ENCODE assay signal across 32 cellular contexts in genomic region chr19:44710483-44710882, GRCh38. TPM values are rescaled to one million over a fixed set of nuclear protein-coding genes. Genes with fewer than 3 reads are reported as not detected.
DNase-seq lines count a peak whose midpoint lies in the region; ATAC-seq, FAIRE-seq and TF ChIP-seq lines count a peak whose summit lies in the region.
"Had no signal": no experiment of that assay in that cellular context is flagged by ENCODE, and none has a peak within 500 bp of the region (broad histone marks: within the 10 kb centered on the region; RNA-seq: fewer than 3 reads in every experiment).

No MANE protein-coding gene starts in this region.

- H2AK5ac ChIP-seq in IMR-90 (ENCODE audit: low read depth, low read length): no peak overlapping the region

- H2BK5ac ChIP-seq in IMR-90 (ENCODE audit: low read depth, low read length, poor library complexity, severe bottlenecking): no peak overlapping the region

- no peak for TF ChIP-seq CTCF in IMR-90 (conservative IDR thresholded peaks at IDR 0.05; ENCODE audit: low read depth, low read length)
- TF ChIP-seq CTCF in HepG2 (CRISPR knock-in tag; IDR thresholded peaks at IDR 0.05): no peak
- TF ChIP-seq CTCF in coronary artery (IDR thresholded peaks at IDR 0.05): no peak

- H3K79me2 ChIP-seq in HepG2 (ENCODE audit: insufficient read depth, low read length): no peaks in the 10 kb centered on the region

- no peak overlapping the region for H3K56ac ChIP-seq in IMR-90 (ENCODE audit: extremely low read depth, insufficient read depth, low read length)

- no peak overlapping the region for H3K14ac ChIP-seq in IMR-90 (replicated peaks; ENCODE audit: low read depth, low read length)

- H3K9me1 ChIP-seq in IMR-90 (ENCODE audit: insufficient read depth, low read length): no peaks in the 10 kb centered on the region

- H3K27ac ChIP-seq in right cardiac atrium (ENCODE audit: low read length) (no peak overlapping the region), IMR-90 (ENCODE audit: insufficient read depth, low read length) (no peak overlapping the region), HepG2 (ENCODE audit: extremely low read length, insufficient read depth, low read length) (no peak overlapping the region), coronary artery (no peak overlapping the region)
- H3K27ac ChIP-seq: C4-2B, HL-60, SK-N-MC had no signal

- POLR2A ChIA-PET in IMR-90 (lab: Charles Lee; ENCODE audit: unreplicated experiment) (no interaction called here), HepG2 (lab: Yijun Ruan, JAX) (interaction anchor here (2.1 to 2.7 kb wide), 2 partner anchors 8 to 15 kb away, joined by 7 to 11 read pairs; no protein-coding TSS in a partner anchor)

- H4K91ac ChIP-seq in IMR-90 (ENCODE audit: insufficient read depth, low read depth, low read length): no peak overlapping the region

- no peaks in the 10 kb centered on the region for H3K36me3 Mint-ChIP-seq in effector memory CD8-positive, alpha-beta T cell (ENCODE audit: insufficient read depth)
- H3K36me3 Mint-ChIP-seq: CD8-positive, alpha-beta T cell had no signal

- ATAC-seq in right cardiac atrium (no peak), IMR-90 (ENCODE audit: low read depth) (no peak), HepG2 (no peak)
- ATAC-seq in effector memory CD8-positive, alpha-beta T cell (replicated peaks): no peak
- ATAC-seq: CD8-positive, alpha-beta T cell; GM12878; K562 had no signal

- H3K9me3 Mint-ChIP-seq in effector memory CD8-positive, alpha-beta T cell: peaks cover 2 to 8% of the 10 kb centered on the region in 2 donors

- H3K4me1 Mint-ChIP-seq in effector memory CD8-positive, alpha-beta T cell (ENCODE audit: low read depth in 2 of 2): peaks cover 0 to 6% of the 10 kb centered on the region in 2 donors

- peaks cover 12 to 13% of the 10 kb centered on the region in 2 donors for H3K27me3 Mint-ChIP-seq in effector memory CD8-positive, alpha-beta T cell

- peak in 2 of 3 donors; percentile 26 to 36 for DNase-seq in right cardiac atrium
- DNase-seq in cardiac septum (ENCODE audit: low spot score): no peak
- no peak for DNase-seq in IMR-90
- no peak for DNase-seq in HepG2 (ENCODE audit: low spot score)
- no peak for DNase-seq in effector memory CD8-positive, alpha-beta T cell
- no peak for DNase-seq in NCI-H1436 (lab: John Stamatoyannopoulos, UW)
- no peak for DNase-seq in coronary artery (ENCODE audit: low spot score)
- DNase-seq: AML-193; CD8-positive, alpha-beta T cell; DMS 273 treated with DMSO at 0.1 percent for 48 hours; DMS79; EL; GDM1; HCEC 1CT; Kasumi-1; MV-4-11; NCI-H1105; NCI-H146; NCI-H1930; NCI-H446; NCI-H524 treated with DMSO at 0.1 percent for 48 hours; NCI-H774; SIG-M5 had no signal

- TF ChIP-seq EP300 in HepG2 (IDR thresholded peaks at IDR 0.05; ENCODE audit: low read depth in 2 of 2, low read length in 2 of 2): no peak
- TF ChIP-seq EP300 in HepG2 (CRISPR knock-in tag; IDR thresholded peaks at IDR 0.05; ENCODE audit: borderline replicate concordance): no peak

- H3K4me2 ChIP-seq in IMR-90 (ENCODE audit: low read depth, low read length) (no peak overlapping the region), HepG2 (ENCODE audit: low read depth, low read length) (no peak overlapping the region)

- CTCF ChIA-PET in IMR-90 (lab: Yijun Ruan, JAX) (no interaction called here), HepG2 (lab: Yijun Ruan, JAX; ENCODE audit: low intra/inter-chr PET ratio, low total read pairs) (no interaction called here)

- H2BK20ac ChIP-seq in IMR-90 (ENCODE audit: low read depth, low read length): no peak overlapping the region

- H3K4me3 ChIP-seq in right cardiac atrium (ENCODE audit: low read length): no peak overlapping the region
- no peak overlapping the region for H3K4me3 ChIP-seq in IMR-90 (ENCODE audit: insufficient read depth, low read depth, low read length)
- H3K4me3 ChIP-seq in HepG2 (replicated peaks in 1 of 3; ENCODE audit: insufficient read depth in 1 of 3, low read depth in 2 of 3, low read length in 3 of 3): no peak overlapping the region
- no peak overlapping the region for H3K4me3 ChIP-seq in coronary artery
- H3K4me3 ChIP-seq: GM12878, K562, SK-N-MC had no signal

- H3K27me3 ChIP-seq in right cardiac atrium (ENCODE audit: control insufficient read depth, insufficient read depth) (no peaks in the 10 kb centered on the region), IMR-90 (ENCODE audit: control insufficient read depth, insufficient read depth, low read length) (peaks cover 8% of the 10 kb centered on the region), HepG2 (ENCODE audit: control insufficient read depth in 1 of 2, insufficient read depth in 2 of 2, low read length in 2 of 2) (no peaks in the 10 kb centered on the region)

- H3K18ac ChIP-seq in IMR-90 (ENCODE audit: low read depth, low read length): no peak overlapping the region

- H3K36me3 ChIP-seq in IMR-90 (ENCODE audit: control insufficient read depth, insufficient read depth, low read length) (no peaks in the 10 kb centered on the region), HepG2 (replicated peaks in 1 of 2; ENCODE audit: control insufficient read depth in 1 of 2, insufficient read depth in 2 of 2, low read length in 2 of 2) (peaks cover 5 to 8% of the 10 kb centered on the region in 2 experiments; a peak in 4 of 5 replicates)

- H2AFZ ChIP-seq in IMR-90 (replicated peaks; ENCODE audit: low read length, poor library complexity) (peak overlapping the region; percentile 43), HepG2 (ENCODE audit: low read length) (no peak overlapping the region)

- H3K4me3 Mint-ChIP-seq in effector memory CD8-positive, alpha-beta T cell: no peak overlapping the region
- H3K4me3 Mint-ChIP-seq: CD8-positive, alpha-beta T cell had no signal

- in situ Hi-C loops in IMR-90 (cut with MboI; ENCODE audit: low sequenced_read_pairs): no loop called here
- in situ Hi-C loops in HepG2 (cut with HindIII; ENCODE audit: extremely low pct_ligation_motif_present, low pct_unique_long_range_greater_than_20kb): no loop called here

- TF ChIP-seq POLR2A in IMR-90 (IDR thresholded peaks at IDR 0.05; ENCODE audit: low read depth, low read length) (no peak), HepG2 (IDR thresholded peaks at IDR 0.05; ENCODE audit: insufficient read depth in 1 of 2, low read depth in 2 of 2, low read length in 2 of 2) (no peak)

- TF ChIP-seq RAD21 in IMR-90 (IDR thresholded peaks at IDR 0.05; ENCODE audit: low read length) (no peak), HepG2 (CRISPR knock-in tag; IDR thresholded peaks at IDR 0.05) (no peak)

- FAIRE-seq in HepG2 (lab: Jason Lieb, UNC): no peak
- FAIRE-seq: A204.1, GM12878, H1, K562, RCC 7860 had no signal

- no peak overlapping the region for H3K23ac ChIP-seq in IMR-90 (ENCODE audit: low read depth, low read length)

- H2BK15ac ChIP-seq in IMR-90 (ENCODE audit: low read depth, low read length): no peak overlapping the region

- H4K20me1 ChIP-seq in IMR-90 (ENCODE audit: insufficient read depth, low read length) (no peaks in the 10 kb centered on the region), HepG2 (ENCODE audit: insufficient read depth, low read length) (no peaks in the 10 kb centered on the region; the same call in 1 of the 2 replicates)

- H3K9ac ChIP-seq in IMR-90 (ENCODE audit: low read depth, low read length): no peak overlapping the region
- no peak overlapping the region for H3K9ac ChIP-seq in HepG2 (ENCODE audit: insufficient read depth, low read depth, low read length)

- no peak overlapping the region for H3K27ac Mint-ChIP-seq in effector memory CD8-positive, alpha-beta T cell
- H3K27ac Mint-ChIP-seq: CD8-positive, alpha-beta T cell had no signal

- H3K79me1 ChIP-seq in IMR-90 (ENCODE audit: low read depth in 1 of 2, low read length in 2 of 2): no peaks in the 10 kb centered on the region

- no peak overlapping the region for H2AK9ac ChIP-seq in IMR-90 (replicated peaks; ENCODE audit: low read depth, low read length, poor library complexity)

- H3K9me3 ChIP-seq in right cardiac atrium (ENCODE audit: control insufficient read depth, low read length) (no peaks in the 10 kb centered on the region), IMR-90 (ENCODE audit: control insufficient read depth, insufficient read depth, low read length) (peaks cover 6% of the 10 kb centered on the region), HepG2 (ENCODE audit: low read length) (peaks cover 8% of the 10 kb centered on the region; the same call in 1 of the 2 replicates)

- intact Hi-C loops in right cardiac atrium (cut with DNase I): no loop called here
- intact Hi-C loops in cardiac septum (cut with DNase I): no loop called here
- intact Hi-C loops in IMR-90 (cut with micrococcal nuclease): no loop called here
- intact Hi-C loops in HepG2 (cut with micrococcal nuclease; ENCODE audit: unreplicated experiment): no loop called here

- dilution Hi-C loops in IMR-90 (cut with HindIII; ENCODE audit: low sequenced_read_pairs, unreplicated experiment): no loop called here

- 65% methylated on average over 14 of the region's 14 CpGs for WGBS in right cardiac atrium
- 85% methylated on average over 5 of the region's 14 CpGs; no CpG with 5 or more reads in 1 of the 2 experiments for WGBS in IMR-90 (ENCODE audit: extremely low coverage in 2 of 2, insufficient read length in 1 of 2), 2 experiments
- 94% methylated on average over 11 of the region's 14 CpGs for WGBS in HepG2 (ENCODE audit: low lambda C conversion rate)

- no peak overlapping the region for H4K8ac ChIP-seq in IMR-90 (ENCODE audit: low read depth in 2 of 2, low read length in 2 of 2)

- no TSS peak for BruUV-seq in IMR-90 (replicated peaks; lab: Mats Ljungman, UMichigan)
- no TSS peak for BruUV-seq in HepG2 (replicated peaks; lab: Mats Ljungman, UMichigan)

- no peak overlapping the region for H4K5ac ChIP-seq in IMR-90 (ENCODE audit: low read depth, low read length)

- H3K4me1 ChIP-seq in right cardiac atrium (ENCODE audit: control insufficient read depth, insufficient read depth, low read length) (no peaks in the 10 kb centered on the region), IMR-90 (ENCODE audit: control insufficient read depth, insufficient read depth, low read length) (no peaks in the 10 kb centered on the region), HepG2 (ENCODE audit: insufficient read depth, low read length) (peaks cover 22% of the 10 kb centered on the region)

- H2BK120ac ChIP-seq in IMR-90 (ENCODE audit: low read depth, low read length): no peak overlapping the region

- H3K4ac ChIP-seq in IMR-90 (ENCODE audit: low read depth, low read length): no peak overlapping the region

RNA-seq across cellular contexts. Expression of gene CEACAM16, which starts 11.5 kb away (rescaled TPM):
- not detected for total RNA-seq in right cardiac atrium
- not detected for polyA plus RNA-seq in right cardiac atrium
- total RNA-seq in cardiac septum: not detected
- not detected in 2 replicates for total RNA-seq in IMR-90 (2012; rRNA removed)
- polyA plus RNA-seq in IMR-90 (2012; rRNA removed): not detected in 2 replicates
- polyA plus RNA-seq in IMR-90 (2012; cell fraction: cytosol; rRNA removed): not detected in 2 replicates
- polyA plus RNA-seq in IMR-90 (2012; cell fraction: nucleus; rRNA removed; ENCODE audit: low replicate concordance): not detected in 2 replicates
- total RNA-seq in HepG2 (2016; rRNA removed; fragmentation: Illumina TruSeq; extraction: Trizol): not detected in 2 replicates
- total RNA-seq in HepG2 (2016; cell fraction: cytosol; rRNA removed; fragmentation: Illumina TruSeq; extraction: Trizol; ENCODE audit: low read depth): not detected in 2 replicates
- total RNA-seq in HepG2 (2016; cell fraction: insoluble cytoplasmic fraction; rRNA removed; fragmentation: Illumina TruSeq; extraction: Trizol): not detected in 2 replicates
- total RNA-seq in HepG2 (2016; cell fraction: membrane; rRNA removed; fragmentation: Illumina TruSeq; extraction: Trizol): not detected in 2 replicates
- not detected in 2 replicates for total RNA-seq in HepG2 (2016; cell fraction: nucleus; rRNA removed; fragmentation: Illumina TruSeq; extraction: Trizol)
- not detected in 2 replicates for polyA plus RNA-seq in HepG2 (2011; rRNA removed)
- polyA plus RNA-seq in HepG2 (2011; cell fraction: cytosol; rRNA removed): not detected in 2 replicates
- polyA plus RNA-seq in HepG2 (2011; cell fraction: nucleus; rRNA removed): not detected in 2 replicates
- polyA plus RNA-seq in HepG2 (2012): not detected in 2 replicates
- not detected in 2 replicates for polyA plus RNA-seq in HepG2 (2016; cell fraction: cytosol; fragmentation: Illumina TruSeq; extraction: Trizol; ENCODE audit: low read depth)
- not detected in 2 replicates for polyA plus RNA-seq in HepG2 (2016; cell fraction: insoluble cytoplasmic fraction; fragmentation: Illumina TruSeq; extraction: Trizol; ENCODE audit: low read depth)
- not detected in 2 replicates for polyA plus RNA-seq in HepG2 (2016; cell fraction: membrane; fragmentation: Illumina TruSeq; extraction: Trizol; ENCODE audit: low read depth)
- not detected in 2 replicates for polyA plus RNA-seq in HepG2 (2016; cell fraction: nucleus; fragmentation: Illumina TruSeq; extraction: Trizol; ENCODE audit: insufficient read depth, low read depth)
- not detected in 2 replicates for polyA minus RNA-seq in HepG2 (2011; rRNA and poly(A)+ RNA removed; ENCODE audit: low replicate concordance)
- not detected in 2 replicates for polyA minus RNA-seq in HepG2 (2011; cell fraction: cytosol; rRNA and poly(A)+ RNA removed)
- not detected in 2 replicates for polyA minus RNA-seq in HepG2 (2011; cell fraction: nucleus; rRNA and poly(A)+ RNA removed)
- total RNA-seq: CD8-positive, alpha-beta T cell; GM12878; H1; K562; M059J had no signal
- polyA plus RNA-seq: GM12878, H1, K562 had no signal

RNA-seq across cellular contexts. Expression of gene BCL3, which starts 38.0 kb away (rescaled TPM):
- 10 to 100 TPM; 14.9 to 39.4 (median 17.9) TPM for total RNA-seq in right cardiac atrium
- polyA plus RNA-seq in right cardiac atrium: 25.8 TPM
- 41.5 TPM for total RNA-seq in cardiac septum
- total RNA-seq in IMR-90 (2012; rRNA removed): 1.6 and 1.9 TPM in 2 replicates
- polyA plus RNA-seq in IMR-90 (2012; rRNA removed): 24.1 and 26.0 TPM in 2 replicates
- 26.7 and 52.5 TPM in 2 replicates for polyA plus RNA-seq in IMR-90 (2012; cell fraction: cytosol; rRNA removed)
- polyA plus RNA-seq in IMR-90 (2012; cell fraction: nucleus; rRNA removed; ENCODE audit: low replicate concordance): 76.1 and 110 TPM in 2 replicates
- total RNA-seq in HepG2 (2016; rRNA removed; fragmentation: Illumina TruSeq; extraction: Trizol): 2.0 and 4.0 TPM in 2 replicates
- 4.5 and 8.9 TPM in 2 replicates for total RNA-seq in HepG2 (2016; cell fraction: cytosol; rRNA removed; fragmentation: Illumina TruSeq; extraction: Trizol; ENCODE audit: low read depth)
- 1.9 and 4.2 TPM in 2 replicates for total RNA-seq in HepG2 (2016; cell fraction: insoluble cytoplasmic fraction; rRNA removed; fragmentation: Illumina TruSeq; extraction: Trizol)
- total RNA-seq in HepG2 (2016; cell fraction: membrane; rRNA removed; fragmentation: Illumina TruSeq; extraction: Trizol): 8.2 and 10.1 TPM in 2 replicates
- total RNA-seq in HepG2 (2016; cell fraction: nucleus; rRNA removed; fragmentation: Illumina TruSeq; extraction: Trizol): 3.1 and 4.6 TPM in 2 replicates
- polyA plus RNA-seq in HepG2 (2011; rRNA removed): 2.3 and 2.6 TPM in 2 replicates
- polyA plus RNA-seq in HepG2 (2011; cell fraction: cytosol; rRNA removed): 1.8 and 3.4 TPM in 2 replicates
- 23.1 and 29.5 TPM in 2 replicates for polyA plus RNA-seq in HepG2 (2011; cell fraction: nucleus; rRNA removed)
- polyA plus RNA-seq in HepG2 (2012): 6.8 and 9.9 TPM in 2 replicates
- 13.0 TPM in 2 replicates for polyA plus RNA-seq in HepG2 (2016; cell fraction: cytosol; fragmentation: Illumina TruSeq; extraction: Trizol; ENCODE audit: low read depth)
- 8.2 and 12.0 TPM in 2 replicates for polyA plus RNA-seq in HepG2 (2016; cell fraction: insoluble cytoplasmic fraction; fragmentation: Illumina TruSeq; extraction: Trizol; ENCODE audit: low read depth)
- polyA plus RNA-seq in HepG2 (2016; cell fraction: membrane; fragmentation: Illumina TruSeq; extraction: Trizol; ENCODE audit: low read depth): 18.9 and 20.6 TPM in 2 replicates
- polyA plus RNA-seq in HepG2 (2016; cell fraction: nucleus; fragmentation: Illumina TruSeq; extraction: Trizol; ENCODE audit: insufficient read depth, low read depth): 17.9 and 18.7 TPM in 2 replicates
- 5.3 and 5.6 TPM in 2 replicates for polyA minus RNA-seq in HepG2 (2011; rRNA and poly(A)+ RNA removed; ENCODE audit: low replicate concordance)
- 4.7 and 5.7 TPM in 2 replicates for polyA minus RNA-seq in HepG2 (2011; cell fraction: cytosol; rRNA and poly(A)+ RNA removed)
- 3.2 and 4.1 TPM in 2 replicates for polyA minus RNA-seq in HepG2 (2011; cell fraction: nucleus; rRNA and poly(A)+ RNA removed)

RNA-seq across cellular contexts. Expression of gene CEACAM19, which starts 39.2 kb away (rescaled TPM):
- 1 to 10 TPM; 1.8 to 6.1 (median 2.3) TPM for total RNA-seq in right cardiac atrium
- 4.4 TPM for polyA plus RNA-seq in right cardiac atrium
- total RNA-seq in cardiac septum: 7.6 TPM
- total RNA-seq in IMR-90 (2012; rRNA removed): 0.56 and 0.72 TPM in 2 replicates
- 9.3 and 10.3 TPM in 2 replicates for polyA plus RNA-seq in IMR-90 (2012; rRNA removed)
- 2.6 and 5.9 TPM in 2 replicates for polyA plus RNA-seq in IMR-90 (2012; cell fraction: cytosol; rRNA removed)
- 70.3 and 80.1 TPM in 2 replicates for polyA plus RNA-seq in IMR-90 (2012; cell fraction: nucleus; rRNA removed; ENCODE audit: low replicate concordance)
- 0.66 and 1.3 TPM in 2 replicates for total RNA-seq in HepG2 (2016; rRNA removed; fragmentation: Illumina TruSeq; extraction: Trizol)
- 0.18 and 0.30 TPM in 2 replicates for total RNA-seq in HepG2 (2016; cell fraction: cytosol; rRNA removed; fragmentation: Illumina TruSeq; extraction: Trizol; ENCODE audit: low read depth)
- total RNA-seq in HepG2 (2016; cell fraction: insoluble cytoplasmic fraction; rRNA removed; fragmentation: Illumina TruSeq; extraction: Trizol): 0.22 and 1.3 TPM in 2 replicates
- total RNA-seq in HepG2 (2016; cell fraction: membrane; rRNA removed; fragmentation: Illumina TruSeq; extraction: Trizol): 0.38 and 0.65 TPM in 2 replicates
- 2.7 and 2.8 TPM in 2 replicates for total RNA-seq in HepG2 (2016; cell fraction: nucleus; rRNA removed; fragmentation: Illumina TruSeq; extraction: Trizol)
- polyA plus RNA-seq in HepG2 (2011; rRNA removed): 4.0 and 6.3 TPM in 2 replicates
- polyA plus RNA-seq in HepG2 (2011; cell fraction: cytosol; rRNA removed): 1.3 and 1.5 TPM in 2 replicates
- 16.3 and 18.1 TPM in 2 replicates for polyA plus RNA-seq in HepG2 (2011; cell fraction: nucleus; rRNA removed)
- 4.6 and 6.9 TPM in 2 replicates for polyA plus RNA-seq in HepG2 (2012)
- 0.32 and 0.38 TPM in 2 replicates for polyA plus RNA-seq in HepG2 (2016; cell fraction: cytosol; fragmentation: Illumina TruSeq; extraction: Trizol; ENCODE audit: low read depth)
- 0.47 and 0.99 TPM in 2 replicates for polyA plus RNA-seq in HepG2 (2016; cell fraction: insoluble cytoplasmic fraction; fragmentation: Illumina TruSeq; extraction: Trizol; ENCODE audit: low read depth)
- 0.88 and 0.98 TPM in 2 replicates for polyA plus RNA-seq in HepG2 (2016; cell fraction: membrane; fragmentation: Illumina TruSeq; extraction: Trizol; ENCODE audit: low read depth)
- polyA plus RNA-seq in HepG2 (2016; cell fraction: nucleus; fragmentation: Illumina TruSeq; extraction: Trizol; ENCODE audit: insufficient read depth, low read depth): 11.9 and 13.8 TPM in 2 replicates
- polyA minus RNA-seq in HepG2 (2011; rRNA and poly(A)+ RNA removed; ENCODE audit: low replicate concordance): 6.6 and 9.0 TPM in 2 replicates
- 0.59 and 0.88 TPM in 2 replicates for polyA minus RNA-seq in HepG2 (2011; cell fraction: cytosol; rRNA and poly(A)+ RNA removed)
- 11.7 and 11.8 TPM in 2 replicates for polyA minus RNA-seq in HepG2 (2011; cell fraction: nucleus; rRNA and poly(A)+ RNA removed)

Comparison
In these comparisons a context has a peak if more than half of its experiments do, and no peak if none do; other contexts are left out.
1. DNase-seq: peak in right cardiac atrium (2 of 3); none in cardiac septum (single experiment), IMR-90 (single experiment), HepG2 (single experiment), effector memory CD8-positive, alpha-beta T cell (0 of 3), NCI-H1436 (single experiment) and coronary artery (single experiment).